8 cellular contexts compared by ENCODE assay signal in the genomic region with DNA sequence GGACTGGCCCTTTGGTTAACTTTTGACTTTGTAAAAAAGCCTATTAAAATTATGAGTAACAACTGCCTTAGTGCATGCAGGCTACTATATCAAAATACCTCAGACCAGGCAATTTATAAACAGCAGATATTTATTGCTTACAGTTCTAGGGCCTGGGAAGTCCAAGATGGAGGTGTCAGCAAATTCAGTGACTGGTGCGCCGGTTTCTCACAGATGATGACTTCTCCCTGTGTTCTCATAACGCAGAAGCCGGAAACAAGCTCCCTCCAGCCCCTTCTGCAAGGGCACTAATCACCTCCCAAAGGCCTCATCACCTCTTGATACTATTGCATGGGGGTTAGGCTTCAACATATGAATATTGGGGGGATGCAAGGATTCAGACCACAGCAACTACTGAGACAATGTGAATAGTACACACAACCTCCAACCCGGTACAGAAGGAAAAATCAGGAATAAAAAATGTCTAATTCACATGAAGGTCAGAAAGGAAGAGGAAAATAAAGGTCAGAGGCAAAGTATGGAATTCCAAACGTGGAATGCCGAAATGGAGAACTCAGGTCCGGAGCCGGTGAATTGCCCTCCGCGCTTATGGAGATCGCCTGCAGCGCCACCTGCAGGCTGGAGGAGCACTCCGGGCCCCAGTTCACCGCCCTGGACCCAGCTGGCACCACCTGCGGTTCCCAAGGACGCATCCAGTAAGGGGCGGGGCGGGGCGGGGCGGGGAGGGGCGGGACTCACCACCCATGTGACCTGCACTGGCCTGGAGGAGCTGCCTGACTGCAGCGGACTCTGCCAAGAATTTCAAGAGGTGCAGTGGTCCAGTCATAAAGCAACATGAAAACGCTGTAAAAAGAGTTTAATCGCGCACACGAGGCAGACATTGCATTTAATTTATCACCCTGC.
DNase-seq lines count a peak whose midpoint lies in the region; ATAC-seq and TF ChIP-seq lines count a peak whose summit lies in the region.

No MANE protein-coding gene starts in this region.

- no peak for TF ChIP-seq POLR2A in erythroblast (IDR thresholded peaks at IDR 0.05; ENCODE audit: low read length)

- peak; percentile 54 for DNase-seq in NCI-H146 (lab: John Stamatoyannopoulos, UW)
- no peak for DNase-seq in NCI-H146 treated with DMSO at 0.1 percent for 48 hours (lab: John Stamatoyannopoulos, UW; ENCODE audit: unreplicated experiment)
- peak; percentile 11 for DNase-seq in NCI-H774 (lab: John Stamatoyannopoulos, UW)
- peak; percentile 54 to 67 for DNase-seq in erythroblast (lab: John Stamatoyannopoulos, UW)
- peak; percentile 7 for DNase-seq in pulmonary artery endothelial cell (ENCODE audit: low read depth, low spot score)
- DNase-seq in AG08396 (ENCODE audit: low spot score) = no peak
- no peak for DNase-seq in cortex of kidney (lab: John Stamatoyannopoulos, UW)

- ATAC-seq in HG03432 (IDR thresholded peaks at IDR 0.05; ENCODE audit: unreplicated experiment) = no peak

Comparison
In these comparisons a context has a peak if more than half of its experiments do, and no peak if none do; other contexts are left out.
1. DNase-seq: peak in NCI-H146 (single experiment), NCI-H774 (single experiment), erythroblast (2 of 2) and pulmonary artery endothelial cell (single experiment); none in NCI-H146 treated with DMSO at 0.1 percent for 48 hours (single experiment), AG08396 (single experiment) and cortex of kidney (single experiment).